ENCODE assay signal across 22 cellular contexts in genomic region chr4:1014395-1015167, GRCh38. TPM values are rescaled to one million over a fixed set of nuclear protein-coding genes. Genes with fewer than 3 reads are reported as not detected.
DNase-seq lines count a peak whose midpoint lies in the region; ATAC-seq and TF ChIP-seq lines count a peak whose summit lies in the region.
"Had no signal": no experiment of that assay in that cellular context is flagged by ENCODE, and none has a peak within 500 bp of the region (broad histone marks: within the 10 kb centered on the region; RNA-seq: fewer than 3 reads in every experiment).

No MANE protein-coding gene starts in this region.

- WGBS in endodermal cell (ENCODE audit: insufficient coverage in 1 of 2, insufficient read length in 1 of 2), 2 experiments = 69 to 89% methylated on average over 16 to 36 of the region's 36 CpGs

- peak overlapping the region; percentile 68 for H3K4me2 ChIP-seq in neural progenitor cell

- ATAC-seq in GM18517 (IDR thresholded peaks at IDR 0.05; ENCODE audit: unreplicated experiment) = no peak
- ATAC-seq: natural killer cell treated with Interleukin-12 subunit alpha and Interleukin-12 subunit beta and Interleukin-15 and Interleukin-18, amount 100 ng/mL, for 72 hours; right cardiac atrium had no signal

- peaks cover 14% of the 10 kb centered on the region for H3K27me3 ChIP-seq in endodermal cell (ENCODE audit: control insufficient read depth, insufficient read depth, low read length, poor library complexity, severe bottlenecking)
- H3K27me3 ChIP-seq in neural progenitor cell = peaks cover 28% of the 10 kb centered on the region

- H3K9me3 ChIP-seq in endodermal cell (ENCODE audit: control insufficient read depth, low read length) (no peaks in the 10 kb centered on the region), neural progenitor cell (ENCODE audit: low read depth) (no peaks in the 10 kb centered on the region)
- H3K9me3 ChIP-seq: SJSA1 had no signal

- no peak overlapping the region for H2AFZ ChIP-seq in neural progenitor cell (replicated peaks)

- H3F3A ChIP-seq in neural progenitor cell (ENCODE audit: low read depth) = peaks cover 46% of the 10 kb centered on the region

- peaks cover 79% of the 10 kb centered on the region for H4K20me1 ChIP-seq in neural progenitor cell (ENCODE audit: low read depth)

- H3K9ac ChIP-seq in endodermal cell (ENCODE audit: extremely low read depth, low read length, poor library complexity, severe bottlenecking) (no peak overlapping the region), neural progenitor cell (peak overlapping the region; percentile 30)

- peaks cover 22% of the 10 kb centered on the region for H3K79me2 ChIP-seq in neural progenitor cell (ENCODE audit: low read depth)

- TF ChIP-seq CTCF in VCaP (conservative IDR thresholded peaks at IDR 0.05) (no peak), endodermal cell (conservative IDR thresholded peaks at IDR 0.05) (no peak), neural progenitor cell (IDR thresholded peaks at IDR 0.05) (no peak)

- peaks cover 15% of the 10 kb centered on the region for H3K4me1 Mint-ChIP-seq in endodermal cell
- peaks cover 18% of the 10 kb centered on the region for H3K4me1 Mint-ChIP-seq in neural progenitor cell

- DNase-seq in C1 segment of cervical spinal cord (lab: John Stamatoyannopoulos, UW) (peak in 13 of 14 donors; percentile 36 to 88 (median 78)), endodermal cell (no peak), neural progenitor cell (ENCODE audit: low spot score) (peak; percentile 84), AML-193 (lab: John Stamatoyannopoulos, UW) (no peak), NCI-H1930 (lab: John Stamatoyannopoulos, UW) (no peak), NCI-H446 (lab: John Stamatoyannopoulos, UW) (no peak)
- DNase-seq: ACHN; activated CD4-positive, alpha-beta T cell treated with anti-CD3 and anti-CD28 coated beads for 1 hour; activated effector memory CD4-positive, alpha-beta T cell treated with Interleukin-2 at 50 U/mL for 16 hours; aorta; Calu3; cortex of kidney; MM.1S; NCI-H2081; NCI-H524; right cardiac atrium had no signal

- H3K36me3 ChIP-seq in endodermal cell (ENCODE audit: control insufficient read depth, insufficient read depth, low read length) (peaks cover 8% of the 10 kb centered on the region), neural progenitor cell (no peaks in the 10 kb centered on the region)
- H3K36me3 ChIP-seq: SJSA1 had no signal

- H3K4me1 ChIP-seq in endodermal cell (ENCODE audit: control insufficient read depth, insufficient read depth, low read length) (peaks cover 18% of the 10 kb centered on the region), neural progenitor cell (peaks cover 46% of the 10 kb centered on the region)

- H3K4me3 Mint-ChIP-seq in endodermal cell (no peak overlapping the region), neural progenitor cell (peak overlapping the region; percentile 69)

- H3K36me3 Mint-ChIP-seq in endodermal cell (ENCODE audit: low read depth) (peaks cover 8% of the 10 kb centered on the region), neural progenitor cell (no peaks in the 10 kb centered on the region)
- H3K36me3 Mint-ChIP-seq: memory B cell; natural killer cell treated with Interleukin-12 subunit alpha and Interleukin-12 subunit beta and Interleukin-15 and Interleukin-18, amount 100 ng/mL, for 72 hours had no signal

- H3K4me3 ChIP-seq in endodermal cell (ENCODE audit: low read length) (no peak overlapping the region), neural progenitor cell (no peak overlapping the region)
- H3K4me3 ChIP-seq: SJSA1 had no signal

- peaks cover 11% of the 10 kb centered on the region for H3K27me3 Mint-ChIP-seq in endodermal cell (ENCODE audit: insufficient read depth)
- H3K27me3 Mint-ChIP-seq in neural progenitor cell (ENCODE audit: insufficient read depth, low read depth) = peaks cover 16% of the 10 kb centered on the region
- H3K27me3 Mint-ChIP-seq: natural killer cell treated with Interleukin-12 subunit alpha and Interleukin-12 subunit beta and Interleukin-15 and Interleukin-18, amount 100 ng/mL, for 72 hours had no signal

- H3K9me3 Mint-ChIP-seq in endodermal cell (no peaks in the 10 kb centered on the region), neural progenitor cell (no peaks in the 10 kb centered on the region)
- H3K9me3 Mint-ChIP-seq: memory B cell; natural killer cell treated with Interleukin-12 subunit alpha and Interleukin-12 subunit beta and Interleukin-15 and Interleukin-18, amount 100 ng/mL, for 72 hours; T-helper 2 cell treated with Interferon-gamma antibody and Interleukin-4, amounts not matched to agents 5 μg/mL and 100 μg/mL, for 36 hours had no signal

- H3K27ac Mint-ChIP-seq in endodermal cell (no peak overlapping the region), neural progenitor cell (no peak overlapping the region)
- H3K27ac Mint-ChIP-seq: memory B cell; natural killer cell treated with Interleukin-12 subunit alpha and Interleukin-12 subunit beta and Interleukin-15 and Interleukin-18, amount 100 ng/mL, for 72 hours; T-helper 2 cell treated with Interferon-gamma antibody and Interleukin-4, amounts not matched to agents 5 μg/mL and 100 μg/mL, for 36 hours had no signal

- H3K27ac ChIP-seq in VCaP (peak overlapping the region; percentile 72), endodermal cell (ENCODE audit: low read depth, low read length) (peak overlapping the region; percentile 85), neural progenitor cell (peak overlapping the region; percentile 77)
- H3K27ac ChIP-seq: SJSA1 had no signal

RNA-seq across cellular contexts. Expression of gene FGFRL1, which starts 3.2 kb away (rescaled TPM):
- total RNA-seq in endodermal cell (10 to 100 TPM; 51.0 to 93.3 TPM), neural progenitor cell (ENCODE audit: low replicate concordance) (9.6 and 27.4 TPM in 2 replicates)
- 33.2 TPM for polyA plus RNA-seq in endodermal cell (2013, experiment 1 of 2)
- polyA plus RNA-seq in endodermal cell (2013, experiment 2 of 2) = 31.8 TPM

RNA-seq across cellular contexts. Expression of gene SLC26A1, which starts 21.4 kb away (rescaled TPM):
- total RNA-seq in endodermal cell = 1 to 10 TPM in 1 of 2 donors, under 1 TPM in 1; 0.55 to 1.0 TPM
- polyA plus RNA-seq in endodermal cell (2013, experiment 1 of 2) = 0.21 TPM
- polyA plus RNA-seq in endodermal cell (2013, experiment 2 of 2) = 0.08 TPM
- total RNA-seq in neural progenitor cell (ENCODE audit: low replicate concordance) = 0.19 TPM in 1 of 2 replicates, not detected in the other
- total RNA-seq: SJSA1 had no signal

RNA-seq across cellular contexts. Expression of gene IDUA, which starts 27.7 kb away (rescaled TPM):
- total RNA-seq in endodermal cell (10 to 100 TPM; 22.4 to 25.6 TPM), neural progenitor cell (ENCODE audit: low replicate concordance) (0.47 and 10.7 TPM in 2 replicates)
- 4.3 TPM for polyA plus RNA-seq in endodermal cell (2013, experiment 1 of 2)
- 3.6 TPM for polyA plus RNA-seq in endodermal cell (2013, experiment 2 of 2)

RNA-seq across cellular contexts. Expression of gene DGKQ, which starts 41.2 kb away (rescaled TPM):
- 10 to 100 TPM; 26.3 to 31.1 TPM for total RNA-seq in endodermal cell
- 7.8 TPM for polyA plus RNA-seq in endodermal cell (2013, experiment 1 of 2)
- polyA plus RNA-seq in endodermal cell (2013, experiment 2 of 2) = 8.3 TPM
- 5.1 and 16.0 TPM in 2 replicates for total RNA-seq in neural progenitor cell (ENCODE audit: low replicate concordance)

Comparison
In these comparisons a context has a peak if more than half of its experiments do, and no peak if none do; other contexts are left out.
1. DNase-seq: peak in C1 segment of cervical spinal cord (13 of 14) and neural progenitor cell (single experiment); none in endodermal cell (single experiment), AML-193 (0 of 2), NCI-H1930 (0 of 2) and NCI-H446 (0 of 2).
2. Peak in every context shown above with its lines, with median percentiles within 50 percentile points of each other: H3K27ac ChIP-seq.